8 cellular contexts compared by ENCODE assay signal in the genomic region with DNA sequence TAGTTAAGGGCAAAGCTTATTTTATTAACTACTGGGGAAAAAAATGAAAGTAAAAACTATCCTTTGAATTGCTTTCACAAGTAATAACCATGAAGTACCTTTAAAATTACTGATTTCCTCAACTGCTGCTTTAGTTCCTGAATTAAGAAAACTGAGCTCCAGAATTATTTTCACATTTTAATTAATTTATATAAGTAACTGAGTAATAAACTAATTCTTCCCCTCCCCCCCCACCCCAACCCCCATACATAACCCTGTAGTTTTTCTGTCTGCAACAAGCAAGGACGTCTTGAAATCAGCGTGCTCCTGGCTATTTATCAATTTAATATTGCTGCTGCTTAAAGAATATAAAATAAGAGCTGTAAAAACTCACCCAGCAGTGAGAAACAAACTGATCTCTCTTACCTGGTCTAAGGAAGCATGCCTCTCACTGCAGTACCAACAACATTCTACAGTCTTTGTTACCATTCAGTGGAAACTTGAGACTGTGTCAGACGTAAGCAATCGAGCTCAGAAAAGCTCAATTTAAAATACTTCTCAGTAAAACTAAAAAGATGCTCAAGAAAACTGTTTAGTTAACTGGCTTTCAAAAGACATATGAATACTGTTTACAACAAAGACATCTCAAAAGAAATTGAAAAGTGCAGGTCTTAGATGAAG.
A peak's percentile ranks its signal among the peaks of the same experiment; 100 is the strongest.
DNase-seq lines count a peak whose midpoint lies in the region; TF ChIP-seq lines count a peak whose summit lies in the region.

No MANE protein-coding gene starts in this region.

- no peaks in the 10 kb centered on the region for H3K36me3 ChIP-seq in HAP-1 (replicated peaks)

- DNase-seq in NCI-H82 (lab: John Stamatoyannopoulos, UW) (peak; percentile 36), NCI-H82 treated with DMSO at 0.1 percent for 48 hours (lab: John Stamatoyannopoulos, UW; ENCODE audit: unreplicated experiment) (no peak), HAP-1 (ENCODE audit: low spot score in 2 of 2) (peak; percentile 59 to 68), NCI-H1105 treated with DMSO at 0.1 percent for 48 hours (lab: John Stamatoyannopoulos, UW) (peak; percentile 91), fibroblast of villous mesenchyme (ENCODE audit: low read depth) (peak; percentile 65), nephron progenitor cell (peak; percentile 36)
- peak; percentile 71 for DNase-seq in activated CD4-positive, alpha-beta T cell treated with anti-CD3 and anti-CD28 coated beads, Interleukin-2, amount 10 ng/mL, durations not matched to agents 7 days and 5 days
- DNase-seq in activated CD8-positive, alpha-beta memory T cell treated with anti-CD3 and anti-CD28 coated beads, Interleukin-2, amount 50 U/mL, for 48 hours = no peak

- H3K4me3 ChIP-seq in HAP-1 (peak overlapping the region; percentile 21), fibroblast of villous mesenchyme (ENCODE audit: low read depth, low read length) (peak overlapping the region; percentile 57)

- peaks cover 8% of the 10 kb centered on the region for H3K4me1 ChIP-seq in HAP-1

- no peaks in the 10 kb centered on the region for H3K27me3 Mint-ChIP-seq in activated CD4-positive, alpha-beta T cell treated with anti-CD3 and anti-CD28 coated beads, Interleukin-2, amount 10 ng/mL, durations not matched to agents 7 days and 5 days
- H3K27me3 Mint-ChIP-seq in nephron progenitor cell (ENCODE audit: low read depth, poor library complexity) = no peaks in the 10 kb centered on the region

- H3K4me3 Mint-ChIP-seq in activated CD4-positive, alpha-beta T cell treated with anti-CD3 and anti-CD28 coated beads, Interleukin-2, amount 10 ng/mL, durations not matched to agents 7 days and 5 days = peak overlapping the region; percentile 89
- peak overlapping the region; percentile 94 for H3K4me3 Mint-ChIP-seq in nephron progenitor cell

- peaks cover 16% of the 10 kb centered on the region for H3K4me1 Mint-ChIP-seq in activated CD4-positive, alpha-beta T cell treated with anti-CD3 and anti-CD28 coated beads, Interleukin-2, amount 10 ng/mL, durations not matched to agents 7 days and 5 days
- H3K4me1 Mint-ChIP-seq in nephron progenitor cell = peaks cover 26% of the 10 kb centered on the region

- no peaks in the 10 kb centered on the region for H3K9me3 ChIP-seq in HAP-1

- peak overlapping the region; percentile 83 for H3K27ac Mint-ChIP-seq in activated CD4-positive, alpha-beta T cell treated with anti-CD3 and anti-CD28 coated beads, Interleukin-2, amount 10 ng/mL, durations not matched to agents 7 days and 5 days
- H3K27ac Mint-ChIP-seq in nephron progenitor cell = peak overlapping the region; percentile 77

- no peaks in the 10 kb centered on the region for H3K27me3 ChIP-seq in HAP-1 (ENCODE audit: low read depth)

- no peak for TF ChIP-seq CTCF in fibroblast of villous mesenchyme (IDR thresholded peaks at IDR 0.05; ENCODE audit: insufficient read depth, low read depth, low read length)
- TF ChIP-seq CTCF in nephron progenitor cell (IDR thresholded peaks at IDR 0.05) = no peak

- no peaks in the 10 kb centered on the region for H3K36me3 Mint-ChIP-seq in activated CD4-positive, alpha-beta T cell treated with anti-CD3 and anti-CD28 coated beads, Interleukin-2, amount 10 ng/mL, durations not matched to agents 7 days and 5 days (ENCODE audit: low read depth)
- H3K36me3 Mint-ChIP-seq in nephron progenitor cell (ENCODE audit: low read depth) = peaks cover 37% of the 10 kb centered on the region

- POLR2A ChIA-PET in activated CD4-positive, alpha-beta T cell treated with anti-CD3 and anti-CD28 coated beads, Interleukin-2, amount 10 ng/mL, durations not matched to agents 7 days and 5 days (lab: Charles Lee) = interaction anchor here (0.5 kb wide), 1 partner anchor 57 kb away, joined by 3 read pairs; no protein-coding TSS in a partner anchor

- CTCF ChIA-PET in activated CD4-positive, alpha-beta T cell treated with anti-CD3 and anti-CD28 coated beads, Interleukin-2, amount 10 ng/mL, durations not matched to agents 7 days and 5 days (lab: Charles Lee) = interaction anchor here (0.6 to 1.1 kb wide), 3 partner anchors 10 to 435 kb away, joined by 3 to 4 read pairs (median 4); no protein-coding TSS in a partner anchor

- in situ Hi-C loops in HAP-1 (cut with MboI; ENCODE audit: low sequenced_read_pairs) = no loop called here

- H3K9me3 Mint-ChIP-seq in activated CD4-positive, alpha-beta T cell treated with anti-CD3 and anti-CD28 coated beads, Interleukin-2, amount 10 ng/mL, durations not matched to agents 7 days and 5 days = no peaks in the 10 kb centered on the region
- H3K9me3 Mint-ChIP-seq in nephron progenitor cell = no peaks in the 10 kb centered on the region

Comparison
In these comparisons a context has a peak if more than half of its experiments do, and no peak if none do; other contexts are left out.
1. DNase-seq: peak in NCI-H82 (single experiment), HAP-1 (2 of 2), NCI-H1105 treated with DMSO at 0.1 percent for 48 hours (single experiment), activated CD4-positive, alpha-beta T cell treated with anti-CD3 and anti-CD28 coated beads, Interleukin-2, amount 10 ng/mL, durations not matched to agents 7 days and 5 days (single experiment), fibroblast of villous mesenchyme (single experiment) and nephron progenitor cell (single experiment); none in NCI-H82 treated with DMSO at 0.1 percent for 48 hours (single experiment) and activated CD8-positive, alpha-beta memory T cell treated with anti-CD3 and anti-CD28 coated beads, Interleukin-2, amount 50 U/mL, for 48 hours (single experiment).